1 cellular context compared by ENCODE assay signal in the genomic region with DNA sequence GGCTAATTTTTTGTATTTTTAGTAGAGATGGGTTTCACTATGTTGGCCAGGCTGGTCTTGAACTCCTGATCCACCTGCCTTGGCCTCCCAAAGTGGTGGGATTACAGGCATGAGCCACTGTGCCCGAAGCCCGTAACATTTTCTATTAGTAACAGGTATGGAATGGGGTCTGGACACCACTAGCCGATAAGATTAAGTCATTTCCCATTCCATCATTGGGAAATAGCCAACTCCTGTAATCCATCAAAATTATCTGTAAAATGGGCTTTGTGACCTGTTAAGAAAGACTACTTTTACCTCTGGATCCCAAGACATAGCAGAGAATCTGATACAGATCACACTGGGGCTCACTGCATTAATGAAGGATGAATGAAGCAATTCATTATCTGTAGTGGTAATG.
TF ChIP-seq lines count a peak whose summit lies in the region.

No MANE protein-coding gene starts in this region.

TF ChIP-seq in HepG2, 621 proteins besides CTCF, POLR2A, EP300 and RAD21:
- TF ChIP-seq ZNF646 (CRISPR knock-in tag; IDR thresholded peaks at IDR 0.05) (0 out of 2 replicates have a peak, but pooled peaks have one; percentile 2), ZNF629 (CRISPR knock-in tag; conservative IDR thresholded peaks at IDR 0.05) (0 out of 2 replicates have a peak, but pooled peaks have one; percentile 21)
- TF ChIP-seq, protein P1, sequence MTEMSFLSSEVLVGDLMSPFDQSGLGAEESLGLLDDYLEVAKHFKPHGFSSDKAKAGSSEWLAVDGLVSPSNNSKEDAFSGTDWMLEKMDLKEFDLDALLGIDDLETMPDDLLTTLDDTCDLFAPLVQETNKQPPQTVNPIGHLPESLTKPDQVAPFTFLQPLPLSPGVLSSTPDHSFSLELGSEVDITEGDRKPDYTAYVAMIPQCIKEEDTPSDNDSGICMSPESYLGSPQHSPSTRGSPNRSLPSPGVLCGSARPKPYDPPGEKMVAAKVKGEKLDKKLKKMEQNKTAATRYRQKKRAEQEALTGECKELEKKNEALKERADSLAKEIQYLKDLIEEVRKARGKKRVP (CRISPR knock-in tag; IDR thresholded peaks at IDR 0.05), result no peak
TF ChIP-seq in HepG2: peak in this region for 2.
